1 cellular context compared by ENCODE assay signal in the genomic region with DNA sequence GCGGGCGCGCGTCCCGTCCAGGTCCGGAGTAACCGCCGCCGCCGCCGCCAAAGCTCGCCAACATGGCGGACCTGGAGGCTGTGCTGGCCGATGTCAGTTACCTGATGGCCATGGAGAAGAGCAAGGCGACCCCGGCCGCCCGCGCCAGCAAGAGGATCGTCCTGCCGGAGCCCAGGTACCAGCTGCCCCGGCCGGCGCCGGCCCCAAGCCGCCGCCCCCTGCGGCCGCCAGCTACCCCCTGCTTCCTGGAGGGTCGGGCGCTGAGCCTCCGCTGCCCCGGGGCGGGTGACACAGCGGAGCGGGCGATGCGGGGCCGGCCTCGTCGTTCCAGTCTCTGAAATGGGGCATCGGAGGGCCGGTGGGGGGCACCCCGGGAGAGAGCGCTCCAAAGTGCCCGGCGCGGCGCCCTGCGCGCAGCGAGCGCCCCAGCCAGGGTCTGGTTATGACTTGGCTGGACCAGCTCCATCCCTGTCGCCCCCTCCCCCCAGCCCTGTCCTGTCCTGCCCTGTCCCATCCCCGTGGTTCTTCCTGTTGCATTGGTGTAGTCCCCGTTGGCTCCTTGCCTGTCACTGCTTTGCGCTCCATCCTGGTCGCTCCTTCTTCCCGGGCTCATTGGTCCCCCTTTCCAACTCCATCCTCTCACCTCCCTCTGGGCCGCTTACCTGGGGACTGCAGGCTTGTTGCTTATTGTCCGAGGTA.
TF ChIP-seq lines count a peak whose summit lies in the region.

No MANE protein-coding gene starts in this region.

TF ChIP-seq in GM12878, 131 proteins besides CTCF, POLR2A, EP300 and RAD21 (continued from another document):
- TF ChIP-seq, protein P1, sequence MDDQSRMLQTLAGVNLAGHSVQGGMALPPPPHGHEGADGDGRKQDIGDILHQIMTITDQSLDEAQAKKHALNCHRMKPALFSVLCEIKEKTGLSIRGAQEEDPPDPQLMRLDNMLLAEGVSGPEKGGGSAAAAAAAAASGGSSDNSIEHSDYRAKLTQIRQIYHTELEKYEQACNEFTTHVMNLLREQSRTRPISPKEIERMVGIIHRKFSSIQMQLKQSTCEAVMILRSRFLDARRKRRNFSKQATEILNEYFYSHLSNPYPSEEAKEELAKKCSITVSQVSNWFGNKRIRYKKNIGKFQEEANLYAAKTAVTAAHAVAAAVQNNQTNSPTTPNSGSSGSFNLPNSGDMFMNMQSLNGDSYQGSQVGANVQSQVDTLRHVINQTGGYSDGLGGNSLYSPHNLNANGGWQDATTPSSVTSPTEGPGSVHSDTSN (IDR thresholded peaks at IDR 0.05; ENCODE audit: insufficient replicate concordance, low read depth, low read length) = no peak
- TF ChIP-seq HDAC6 (IDR thresholded peaks at IDR 0.05; ENCODE audit: unreplicated experiment) = peak; percentile 69
- TF ChIP-seq, protein P2, sequence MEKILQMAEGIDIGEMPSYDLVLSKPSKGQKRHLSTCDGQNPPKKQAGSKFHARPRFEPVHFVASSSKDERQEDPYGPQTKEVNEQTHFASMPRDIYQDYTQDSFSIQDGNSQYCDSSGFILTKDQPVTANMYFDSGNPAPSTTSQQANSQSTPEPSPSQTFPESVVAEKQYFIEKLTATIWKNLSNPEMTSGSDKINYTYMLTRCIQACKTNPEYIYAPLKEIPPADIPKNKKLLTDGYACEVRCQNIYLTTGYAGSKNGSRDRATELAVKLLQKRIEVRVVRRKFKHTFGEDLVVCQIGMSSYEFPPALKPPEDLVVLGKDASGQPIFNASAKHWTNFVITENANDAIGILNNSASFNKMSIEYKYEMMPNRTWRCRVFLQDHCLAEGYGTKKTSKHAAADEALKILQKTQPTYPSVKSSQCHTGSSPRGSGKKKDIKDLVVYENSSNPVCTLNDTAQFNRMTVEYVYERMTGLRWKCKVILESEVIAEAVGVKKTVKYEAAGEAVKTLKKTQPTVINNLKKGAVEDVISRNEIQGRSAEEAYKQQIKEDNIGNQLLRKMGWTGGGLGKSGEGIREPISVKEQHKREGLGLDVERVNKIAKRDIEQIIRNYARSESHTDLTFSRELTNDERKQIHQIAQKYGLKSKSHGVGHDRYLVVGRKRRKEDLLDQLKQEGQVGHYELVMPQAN (conservative IDR thresholded peaks at IDR 0.05) = peak; percentile 54
- peak; percentile 47; the same call in 1 of the 2 replicates for TF ChIP-seq SMARCA5 (IDR thresholded peaks at IDR 0.05)
- peak; percentile 35; the same call in 1 of the 2 replicates for TF ChIP-seq IKZF1 (conservative IDR thresholded peaks at IDR 0.05)
- TF ChIP-seq, protein P3, sequence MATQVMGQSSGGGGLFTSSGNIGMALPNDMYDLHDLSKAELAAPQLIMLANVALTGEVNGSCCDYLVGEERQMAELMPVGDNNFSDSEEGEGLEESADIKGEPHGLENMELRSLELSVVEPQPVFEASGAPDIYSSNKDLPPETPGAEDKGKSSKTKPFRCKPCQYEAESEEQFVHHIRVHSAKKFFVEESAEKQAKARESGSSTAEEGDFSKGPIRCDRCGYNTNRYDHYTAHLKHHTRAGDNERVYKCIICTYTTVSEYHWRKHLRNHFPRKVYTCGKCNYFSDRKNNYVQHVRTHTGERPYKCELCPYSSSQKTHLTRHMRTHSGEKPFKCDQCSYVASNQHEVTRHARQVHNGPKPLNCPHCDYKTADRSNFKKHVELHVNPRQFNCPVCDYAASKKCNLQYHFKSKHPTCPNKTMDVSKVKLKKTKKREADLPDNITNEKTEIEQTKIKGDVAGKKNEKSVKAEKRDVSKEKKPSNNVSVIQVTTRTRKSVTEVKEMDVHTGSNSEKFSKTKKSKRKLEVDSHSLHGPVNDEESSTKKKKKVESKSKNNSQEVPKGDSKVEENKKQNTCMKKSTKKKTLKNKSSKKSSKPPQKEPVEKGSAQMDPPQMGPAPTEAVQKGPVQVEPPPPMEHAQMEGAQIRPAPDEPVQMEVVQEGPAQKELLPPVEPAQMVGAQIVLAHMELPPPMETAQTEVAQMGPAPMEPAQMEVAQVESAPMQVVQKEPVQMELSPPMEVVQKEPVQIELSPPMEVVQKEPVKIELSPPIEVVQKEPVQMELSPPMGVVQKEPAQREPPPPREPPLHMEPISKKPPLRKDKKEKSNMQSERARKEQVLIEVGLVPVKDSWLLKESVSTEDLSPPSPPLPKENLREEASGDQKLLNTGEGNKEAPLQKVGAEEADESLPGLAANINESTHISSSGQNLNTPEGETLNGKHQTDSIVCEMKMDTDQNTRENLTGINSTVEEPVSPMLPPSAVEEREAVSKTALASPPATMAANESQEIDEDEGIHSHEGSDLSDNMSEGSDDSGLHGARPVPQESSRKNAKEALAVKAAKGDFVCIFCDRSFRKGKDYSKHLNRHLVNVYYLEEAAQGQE (IDR thresholded peaks at IDR 0.05; ENCODE audit: low read depth, low read length) = no peak
- 0 out of 2 replicates have a peak, but pooled peaks have one; percentile 10 for TF ChIP-seq BACH1 (IDR thresholded peaks at IDR 0.05; ENCODE audit: borderline replicate concordance)
- TF ChIP-seq GATAD2B (conservative IDR thresholded peaks at IDR 0.05; ENCODE audit: low read depth) = peak; percentile 24
- TF ChIP-seq LARP7 (IDR thresholded peaks at IDR 0.05) = peak; percentile 78
- TF ChIP-seq KAT2A (conservative IDR thresholded peaks at IDR 0.05; ENCODE audit: control insufficient read depth, low read depth, low read length) = no peak
- TF ChIP-seq DPF2 (IDR thresholded peaks at IDR 0.05) = peak; percentile 53; the same call in 1 of the 2 replicates
- TF ChIP-seq PML (IDR thresholded peaks at IDR 0.05; ENCODE audit: low read length) = no peak
- TF ChIP-seq YY1 (IDR thresholded peaks at IDR 0.05; ENCODE audit: low read depth, low read length) = peak; percentile 84
TF ChIP-seq in GM12878: peak in this region for 13.
